In the genomic region with DNA sequence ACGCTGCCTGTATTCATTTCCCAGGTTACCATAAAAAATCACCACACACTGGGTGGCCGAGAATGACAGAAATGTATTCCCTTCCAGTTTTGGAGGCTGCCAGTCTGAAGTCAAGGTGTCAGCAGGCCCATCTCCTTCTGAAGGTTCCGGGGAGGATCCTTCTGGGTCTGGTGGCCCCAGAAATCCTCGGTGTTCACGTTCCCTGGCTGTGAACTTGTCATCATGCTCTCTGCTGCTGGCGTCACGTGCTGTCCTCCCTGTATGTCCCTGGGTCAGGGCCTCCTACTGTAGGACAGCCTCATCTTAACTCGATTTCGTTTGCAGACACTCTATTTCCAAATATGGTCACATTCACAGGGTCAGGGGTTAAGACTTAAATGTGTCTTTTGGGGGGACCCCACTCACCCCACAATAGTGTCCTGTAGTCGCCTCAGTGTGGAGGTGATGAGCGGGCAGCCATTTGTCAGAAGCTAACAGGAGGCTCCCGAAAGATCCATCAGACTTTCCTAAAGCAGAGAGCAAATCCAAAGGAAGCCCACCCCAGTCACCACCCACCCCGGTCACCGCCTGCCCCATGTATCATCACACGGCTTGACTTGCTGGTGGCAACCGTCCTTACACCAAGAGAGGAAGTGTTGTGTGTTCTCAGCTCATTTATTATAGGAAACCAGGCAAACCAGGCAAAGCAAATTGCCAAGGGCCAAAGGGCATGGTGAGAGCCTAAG, we compare ENCODE assay signal across 28 cellular contexts.
"Had no signal": no experiment of that assay in that cellular context is flagged by ENCODE, and none has a peak within 500 bp of the region (broad histone marks: within the 10 kb centered on the region; RNA-seq: fewer than 3 reads in every experiment).

No MANE protein-coding gene starts in this region.

- H3K36me3 ChIP-seq: left ventricle myocardium inferior, neural progenitor cell, pancreas, prostate gland, spleen, tibial nerve had no signal

- H3K27ac Mint-ChIP-seq: immature natural killer cell; mesothelial cell of epicardium; naive B cell; natural killer cell; neural progenitor cell; stimulated activated effector memory CD8-positive, alpha-beta T cell treated with anti-CD3 and anti-CD28 coated beads, Interleukin-12 subunit alpha, Interleukin-12 subunit beta, amount 100 ng/mL, for 72 hours; type B pancreatic cell had no signal

- H3K4me1 Mint-ChIP-seq: immature natural killer cell; mesothelial cell of epicardium; naive B cell; natural killer cell; stimulated activated effector memory CD8-positive, alpha-beta T cell treated with anti-CD3 and anti-CD28 coated beads, Interleukin-12 subunit alpha, Interleukin-12 subunit beta, amount 100 ng/mL, for 72 hours; stimulated activated naive CD8-positive, alpha-beta T cell treated with anti-CD3 and anti-CD28 coated beads, Interleukin-15, amount 100 ng/mL, for 72 hours had no signal

- H3K36me3 Mint-ChIP-seq: immature natural killer cell; mesothelial cell of epicardium; naive B cell; natural killer cell; neural progenitor cell; stimulated activated effector memory CD8-positive, alpha-beta T cell treated with anti-CD3 and anti-CD28 coated beads, Interleukin-12 subunit alpha, Interleukin-12 subunit beta, amount 100 ng/mL, for 72 hours; type B pancreatic cell had no signal

- H3K27me3 ChIP-seq: neural progenitor cell, pancreas, spleen, tibial nerve had no signal

- H3K4me3 Mint-ChIP-seq: immature natural killer cell; mesothelial cell of epicardium; naive B cell; natural killer cell; nephron progenitor cell; neural progenitor cell; stimulated activated effector memory CD8-positive, alpha-beta T cell treated with anti-CD3 and anti-CD28 coated beads, Interleukin-12 subunit alpha, Interleukin-12 subunit beta, amount 100 ng/mL, for 72 hours; stimulated activated naive CD8-positive, alpha-beta T cell treated with anti-CD3 and anti-CD28 coated beads, Interleukin-15, amount 100 ng/mL, for 72 hours; type B pancreatic cell had no signal

- ATAC-seq: left colon; natural killer cell; pancreas; right cardiac atrium; sciatic nerve; stimulated activated effector memory CD8-positive, alpha-beta T cell treated with anti-CD3 and anti-CD28 coated beads, Interleukin-12 subunit alpha, Interleukin-12 subunit beta, amount 100 ng/mL, for 72 hours; stimulated activated naive CD8-positive, alpha-beta T cell treated with anti-CD3 and anti-CD28 coated beads, Interleukin-15, amount 100 ng/mL, for 72 hours had no signal

- H3K9me3 ChIP-seq: left ventricle myocardium inferior, pancreas, prostate gland, tibial nerve had no signal

- H3K9me3 Mint-ChIP-seq: immature natural killer cell; natural killer cell; nephron progenitor cell; neural progenitor cell; stimulated activated effector memory CD8-positive, alpha-beta T cell treated with anti-CD3 and anti-CD28 coated beads, Interleukin-12 subunit alpha, Interleukin-12 subunit beta, amount 100 ng/mL, for 72 hours; stimulated activated naive CD8-positive, alpha-beta T cell treated with anti-CD3 and anti-CD28 coated beads, Interleukin-15, amount 100 ng/mL, for 72 hours; type B pancreatic cell had no signal

- H3K4me3 ChIP-seq: left ventricle myocardium inferior, lung, neural progenitor cell, pancreas, prostate gland, skin epidermis, spleen, tibial nerve had no signal

- H3K9ac ChIP-seq: neural progenitor cell had no signal

- H3K4me1 ChIP-seq: left ventricle myocardium inferior, pancreas, prostate gland, spleen had no signal

- DNase-seq: hypothalamus; immature natural killer cell; kidney; left colon; left ventricle myocardium inferior; mesendoderm; naive B cell; natural killer cell; nephron progenitor cell; pancreas; retina; right cardiac atrium; spleen; stimulated activated CD4-positive, alpha-beta T cell treated with anti-CD3 and anti-CD28 coated beads, Interleukin-4, amount 100 ng/mL, for 24 hours; stimulated activated naive CD4-positive, alpha-beta T cell treated with Interleukin-2 at 50 U/mL for 16 hours; stimulated activated naive CD8-positive, alpha-beta T cell treated with anti-CD3 and anti-CD28 coated beads, Interleukin-15, amount 100 ng/mL, for 72 hours; substantia nigra had no signal

- H3K27ac ChIP-seq: left ventricle myocardium inferior, neural progenitor cell, pancreas, prostate gland, skin epidermis, spleen, tibial nerve had no signal

- FAIRE-seq: islet of Langerhans, kidney, pancreas, urothelium cell line had no signal
